ENCODE assay signal across 9 cellular contexts in genomic region chr19:39941615-39942507, GRCh38. TPM values are rescaled to one million over a fixed set of nuclear protein-coding genes. Genes with fewer than 3 reads are reported as not detected.
DNase-seq lines count a peak whose midpoint lies in the region; ATAC-seq lines count a peak whose summit lies in the region.
"Had no signal": no experiment of that assay in that cellular context is flagged by ENCODE, and none has a peak within 500 bp of the region (broad histone marks: within the 10 kb centered on the region; RNA-seq: fewer than 3 reads in every experiment).

No MANE protein-coding gene starts in this region.

- peak overlapping the region; percentile 69 to 99 (median 93) for H3K27ac Mint-ChIP-seq in CD8-positive, alpha-beta memory T cell

- CTCF ChIA-PET in CD8-positive, alpha-beta memory T cell (lab: Charles Lee) = interaction anchor here (0.9 to 5.9 kb wide), 5 partner anchors 10 to 98 kb away, joined by 3 to 79 read pairs (median 4); partner anchors contain the start of gene PSMC4

- peak; percentile 61 for ATAC-seq in GM21526 (IDR thresholded peaks at IDR 0.05; ENCODE audit: low FRiP score, unreplicated experiment)
- no peak for ATAC-seq in GM19328 (IDR thresholded peaks at IDR 0.05; ENCODE audit: unreplicated experiment)
- ATAC-seq: HCT116 had no signal

- H3K27me3 Mint-ChIP-seq in CD8-positive, alpha-beta memory T cell = no peaks in the 10 kb centered on the region

- H3K4me1 ChIP-seq in CD8-positive, alpha-beta memory T cell (ENCODE audit: insufficient read depth, low read length) = peaks cover 62% of the 10 kb centered on the region
- H3K4me1 ChIP-seq in mesodermal cell (ENCODE audit: control insufficient read depth, insufficient read depth, low read length, poor library complexity, severe bottlenecking) = peaks cover 15% of the 10 kb centered on the region

- peak overlapping the region; percentile 38 for H3K4me3 ChIP-seq in CD8-positive, alpha-beta memory T cell (ENCODE audit: low read length)
- H3K4me3 ChIP-seq in mesodermal cell (ENCODE audit: extremely low read depth, insufficient read depth, low read length, poor library complexity, severe bottlenecking) = no peak overlapping the region

- peak overlapping the region; percentile 65 to 83 (median 72) for H3K4me3 Mint-ChIP-seq in CD8-positive, alpha-beta memory T cell

- peaks cover 2 to 18% (median 4%) of the 10 kb centered on the region in 3 donors for H3K36me3 Mint-ChIP-seq in CD8-positive, alpha-beta memory T cell

- H3K27me3 ChIP-seq in CD8-positive, alpha-beta memory T cell (ENCODE audit: insufficient read depth, low read length, poor library complexity, severe bottlenecking) = no peaks in the 10 kb centered on the region

- peak; percentile 30 to 84 (median 80) for DNase-seq in CD8-positive, alpha-beta memory T cell
- DNase-seq in NOMO-1 treated with DMSO at 0.1 percent for 48 hours (lab: John Stamatoyannopoulos, UW; ENCODE audit: unreplicated experiment) = peak; percentile 98
- peak; percentile 49 for DNase-seq in activated gamma-delta T cell treated with anti-CD3 and anti-CD28 coated beads, Interleukin-2, amount 50 U/mL, for 16 hours (ENCODE audit: low read depth)
- no peak for DNase-seq in NCI-H345 treated with DMSO at 0.1 percent for 48 hours (lab: John Stamatoyannopoulos, UW; ENCODE audit: unreplicated experiment)
- DNase-seq in T1000 (lab: John Stamatoyannopoulos, UW) = no peak

- no peaks in the 10 kb centered on the region for H3K9me3 ChIP-seq in CD8-positive, alpha-beta memory T cell (ENCODE audit: low read length)
- H3K9me3 ChIP-seq in mesodermal cell (ENCODE audit: control insufficient read depth, low read length) = no peaks in the 10 kb centered on the region

- H3K36me3 ChIP-seq in CD8-positive, alpha-beta memory T cell (ENCODE audit: insufficient read depth, low read length) = no peaks in the 10 kb centered on the region
- no peaks in the 10 kb centered on the region for H3K36me3 ChIP-seq in mesodermal cell (ENCODE audit: control insufficient read depth, insufficient read depth, low read length)

- 53 to 72% methylated on average over 4 to 6 of the region's 8 CpGs for WGBS in mesodermal cell (ENCODE audit: insufficient coverage in 2 of 2), 2 experiments

- H3K27ac ChIP-seq in CD8-positive, alpha-beta memory T cell (ENCODE audit: low read depth, low read length) = peak overlapping the region; percentile 40
- peak overlapping the region; percentile 55 for H3K27ac ChIP-seq in mesodermal cell (ENCODE audit: low read depth, low read length, severe bottlenecking)

- H3K9me3 Mint-ChIP-seq in CD8-positive, alpha-beta memory T cell = peaks cover 10 to 21% (median 17%) of the 10 kb centered on the region in 5 donors

- POLR2A ChIA-PET in CD8-positive, alpha-beta memory T cell (lab: Charles Lee) = interaction anchor here (0.6 to 2.6 kb wide), 7 partner anchors 12 to 535 kb away, joined by 3 to 28 read pairs (median 4); partner anchors contain the start of genes PSMC4, ZFP36 and ZNF780A

- peaks cover 66 to 84% (median 80%) of the 10 kb centered on the region in 3 donors for H3K4me1 Mint-ChIP-seq in CD8-positive, alpha-beta memory T cell

RNA-seq across cellular contexts. Expression of gene FCGBP, which starts 7.4 kb away (rescaled TPM):
- 1 to 10 TPM; 7.0 to 7.9 TPM for total RNA-seq in CD8-positive, alpha-beta memory T cell
- polyA plus RNA-seq in CD8-positive, alpha-beta memory T cell = 2.7 TPM
- 0.11 TPM for polyA plus RNA-seq in mesodermal cell (2013, experiment 1 of 2)
- polyA plus RNA-seq in mesodermal cell (2013, experiment 2 of 2) = 0.05 TPM

RNA-seq across cellular contexts. Expression of gene PSMC4, which starts 29.1 kb away (rescaled TPM):
- 100 to 1,000 TPM; 170 to 179 TPM for total RNA-seq in CD8-positive, alpha-beta memory T cell
- 114 TPM for polyA plus RNA-seq in CD8-positive, alpha-beta memory T cell
- 93.6 TPM for polyA plus RNA-seq in mesodermal cell (2013, experiment 1 of 2)
- polyA plus RNA-seq in mesodermal cell (2013, experiment 2 of 2) = 80.7 TPM

RNA-seq across cellular contexts. Expression of gene ZNF546, which starts 55.0 kb away (rescaled TPM):
- 1 to 10 TPM; 4.8 to 5.0 TPM for total RNA-seq in CD8-positive, alpha-beta memory T cell
- polyA plus RNA-seq in CD8-positive, alpha-beta memory T cell = 6.6 TPM
- polyA plus RNA-seq in mesodermal cell (2013, experiment 1 of 2) = 2.2 TPM
- 2.1 TPM for polyA plus RNA-seq in mesodermal cell (2013, experiment 2 of 2)

Comparison
In these comparisons a context has a peak if more than half of its experiments do, and no peak if none do; other contexts are left out.
1. DNase-seq: peak in CD8-positive, alpha-beta memory T cell (5 of 5), NOMO-1 treated with DMSO at 0.1 percent for 48 hours (single experiment) and activated gamma-delta T cell treated with anti-CD3 and anti-CD28 coated beads, Interleukin-2, amount 50 U/mL, for 16 hours (single experiment); none in NCI-H345 treated with DMSO at 0.1 percent for 48 hours (single experiment) and T1000 (single experiment).